ENCODE assay signal across 1 cellular context in the genomic region with DNA sequence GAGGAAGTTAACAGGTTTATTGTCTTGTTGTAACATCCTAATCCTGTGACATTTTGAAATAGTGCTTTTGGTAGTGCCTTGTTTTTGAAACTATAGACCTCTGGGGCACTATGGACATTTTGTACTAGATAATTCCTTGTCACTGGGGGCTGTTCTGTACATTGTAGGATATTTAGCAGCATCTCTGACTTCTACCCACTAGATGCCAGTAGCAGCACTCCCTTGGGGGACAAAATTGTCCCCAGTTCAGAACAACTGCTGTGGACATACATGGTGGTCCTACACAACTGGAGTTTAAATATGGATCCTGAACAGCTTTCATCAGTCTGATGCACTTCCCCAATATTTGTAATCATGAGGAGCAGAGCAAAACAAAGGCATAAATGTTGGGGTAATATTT.
TF ChIP-seq lines count a peak whose summit lies in the region.

No MANE protein-coding gene starts in this region.

TF ChIP-seq in HCT116, 20 proteins besides CTCF, POLR2A, EP300 and RAD21 (continued from another document):
- TF ChIP-seq, protein P1, sequence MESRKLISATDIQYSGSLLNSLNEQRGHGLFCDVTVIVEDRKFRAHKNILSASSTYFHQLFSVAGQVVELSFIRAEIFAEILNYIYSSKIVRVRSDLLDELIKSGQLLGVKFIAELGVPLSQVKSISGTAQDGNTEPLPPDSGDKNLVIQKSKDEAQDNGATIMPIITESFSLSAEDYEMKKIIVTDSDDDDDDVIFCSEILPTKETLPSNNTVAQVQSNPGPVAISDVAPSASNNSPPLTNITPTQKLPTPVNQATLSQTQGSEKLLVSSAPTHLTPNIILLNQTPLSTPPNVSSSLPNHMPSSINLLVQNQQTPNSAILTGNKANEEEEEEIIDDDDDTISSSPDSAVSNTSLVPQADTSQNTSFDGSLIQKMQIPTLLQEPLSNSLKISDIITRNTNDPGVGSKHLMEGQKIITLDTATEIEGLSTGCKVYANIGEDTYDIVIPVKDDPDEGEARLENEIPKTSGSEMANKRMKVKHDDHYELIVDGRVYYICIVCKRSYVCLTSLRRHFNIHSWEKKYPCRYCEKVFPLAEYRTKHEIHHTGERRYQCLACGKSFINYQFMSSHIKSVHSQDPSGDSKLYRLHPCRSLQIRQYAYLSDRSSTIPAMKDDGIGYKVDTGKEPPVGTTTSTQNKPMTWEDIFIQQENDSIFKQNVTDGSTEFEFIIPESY (IDR thresholded peaks at IDR 0.05; ENCODE audit: extremely low read depth, insufficient replicate concordance, low read length) = no peak
- TF ChIP-seq JUND (IDR thresholded peaks at IDR 0.05) (no peak), SRF (IDR thresholded peaks at IDR 0.05; ENCODE audit: low read depth) (no peak)
